ENCODE assay signal across 1 cellular context in genomic region chr10:60521974-60522405, GRCh38.
TF ChIP-seq lines count a peak whose summit lies in the region.

No MANE protein-coding gene starts in this region.

TF ChIP-seq in HepG2, 621 proteins besides CTCF, POLR2A, EP300 and RAD21 (continued from another document):
- TF ChIP-seq, protein P1, sequence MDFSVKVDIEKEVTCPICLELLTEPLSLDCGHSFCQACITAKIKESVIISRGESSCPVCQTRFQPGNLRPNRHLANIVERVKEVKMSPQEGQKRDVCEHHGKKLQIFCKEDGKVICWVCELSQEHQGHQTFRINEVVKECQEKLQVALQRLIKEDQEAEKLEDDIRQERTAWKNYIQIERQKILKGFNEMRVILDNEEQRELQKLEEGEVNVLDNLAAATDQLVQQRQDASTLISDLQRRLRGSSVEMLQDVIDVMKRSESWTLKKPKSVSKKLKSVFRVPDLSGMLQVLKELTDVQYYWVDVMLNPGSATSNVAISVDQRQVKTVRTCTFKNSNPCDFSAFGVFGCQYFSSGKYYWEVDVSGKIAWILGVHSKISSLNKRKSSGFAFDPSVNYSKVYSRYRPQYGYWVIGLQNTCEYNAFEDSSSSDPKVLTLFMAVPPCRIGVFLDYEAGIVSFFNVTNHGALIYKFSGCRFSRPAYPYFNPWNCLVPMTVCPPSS (IDR thresholded peaks at IDR 0.05) = no peak
